Comparison of ENCODE assay signal across 9 cellular contexts in the genomic region with DNA sequence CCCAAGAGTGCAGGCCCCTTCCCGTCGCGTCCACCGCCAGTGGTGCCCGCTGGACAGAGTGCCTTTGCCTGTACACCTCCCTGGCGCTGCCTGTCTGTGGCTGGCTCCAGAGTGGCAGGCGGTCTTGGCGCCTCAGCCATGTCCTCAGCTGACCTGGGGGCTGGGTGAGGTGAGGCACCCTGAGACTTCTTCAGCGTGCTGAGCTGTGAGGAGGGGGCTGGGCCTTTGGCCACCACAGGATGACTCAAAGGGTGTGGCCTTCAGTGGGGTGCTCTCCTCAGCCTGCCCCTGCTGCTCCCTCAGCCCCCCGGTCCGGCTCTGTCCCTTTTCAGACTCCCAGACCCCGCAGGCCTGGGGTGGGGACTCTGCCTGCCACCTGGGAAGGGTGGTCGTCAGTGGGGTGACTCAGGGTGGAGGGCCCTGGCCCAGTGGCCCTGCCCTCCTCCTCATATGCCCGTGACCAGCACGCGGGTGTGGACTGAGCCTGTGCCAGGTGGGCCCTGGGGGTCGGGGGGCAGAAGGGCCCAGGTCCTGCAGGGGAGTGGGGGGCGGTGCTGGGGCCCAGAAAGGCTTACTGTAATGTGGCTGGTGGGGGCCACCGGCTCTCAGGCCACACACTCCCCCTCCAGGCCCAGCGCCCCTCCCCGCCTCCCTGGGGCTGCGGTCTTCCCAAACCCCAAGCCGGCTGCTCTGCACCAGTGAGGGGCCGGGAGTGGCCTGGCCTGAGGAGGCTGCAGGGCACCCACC. TPM values are rescaled to one million over a fixed set of nuclear protein-coding genes. Genes with fewer than 3 reads are reported as not detected.
DNase-seq lines count a peak whose midpoint lies in the region; ATAC-seq and TF ChIP-seq lines count a peak whose summit lies in the region.
"Had no signal": no experiment of that assay in that cellular context is flagged by ENCODE, and none has a peak within 500 bp of the region (broad histone marks: within the 10 kb centered on the region; RNA-seq: fewer than 3 reads in every experiment).

No MANE protein-coding gene starts in this region.

- H3K27ac ChIP-seq in HUES48 (ENCODE audit: low read depth, low read length): no peak overlapping the region
- H3K27ac ChIP-seq in left ventricle myocardium inferior (replicated peaks): peak overlapping the region; percentile 97
- H3K27ac ChIP-seq in smooth muscle cell (ENCODE audit: low read depth): no peak overlapping the region

- no peaks in the 10 kb centered on the region for H3K9me3 Mint-ChIP-seq in activated T-helper 17 cell treated with anti-CD3 and anti-CD28 coated beads, Interleukin-2, amount 50 U/mL, for 72 hours
- H3K9me3 Mint-ChIP-seq: nephron had no signal

- H3K4me1 Mint-ChIP-seq in activated T-helper 17 cell treated with anti-CD3 and anti-CD28 coated beads, Interleukin-2, amount 50 U/mL, for 72 hours: peaks cover 13% of the 10 kb centered on the region

- H2AFZ ChIP-seq in smooth muscle cell (ENCODE audit: low read depth): no peak overlapping the region

- H3K9me3 ChIP-seq in HUES48 (ENCODE audit: control insufficient read depth, insufficient read depth, low read length) (no peaks in the 10 kb centered on the region), left ventricle myocardium inferior (replicated peaks) (no peaks in the 10 kb centered on the region), smooth muscle cell (replicated peaks; ENCODE audit: low read depth) (no peaks in the 10 kb centered on the region)

- H3K4me2 ChIP-seq in smooth muscle cell: peak overlapping the region; percentile 86

- TF ChIP-seq CTCF in left ventricle myocardium inferior (IDR thresholded peaks at IDR 0.05; ENCODE audit: borderline replicate concordance) (no peak), smooth muscle cell (IDR thresholded peaks at IDR 0.05; ENCODE audit: borderline replicate concordance, insufficient read depth, poor library complexity, severe bottlenecking) (no peak)

- 79% methylated on average over 21 of the region's 24 CpGs for WGBS in smooth muscle cell (ENCODE audit: low lambda C conversion rate)

- no peaks in the 10 kb centered on the region for H3K79me2 ChIP-seq in smooth muscle cell (ENCODE audit: low read depth)

- ATAC-seq in activated T-helper 17 cell treated with anti-CD3 and anti-CD28 coated beads, Interleukin-2, amount 50 U/mL, for 72 hours (replicated peaks): peak; percentile 30
- no peak for ATAC-seq in GM18867 (IDR thresholded peaks at IDR 0.05; ENCODE audit: unreplicated experiment)

- no peaks in the 10 kb centered on the region for H4K20me1 ChIP-seq in smooth muscle cell (ENCODE audit: low read depth)

- H3K4me1 ChIP-seq in HUES48 (ENCODE audit: control insufficient read depth, insufficient read depth, low read length): peaks cover 12% of the 10 kb centered on the region; the same call in 1 of the 2 replicates
- peaks cover 93% of the 10 kb centered on the region for H3K4me1 ChIP-seq in left ventricle myocardium inferior
- peaks cover 7% of the 10 kb centered on the region for H3K4me1 ChIP-seq in smooth muscle cell (ENCODE audit: low read depth)

- H3K36me3 ChIP-seq in HUES48 (ENCODE audit: control insufficient read depth, insufficient read depth, low read length) (no peaks in the 10 kb centered on the region), left ventricle myocardium inferior (no peaks in the 10 kb centered on the region), smooth muscle cell (ENCODE audit: low read depth) (no peaks in the 10 kb centered on the region)

- H3K27me3 ChIP-seq in HUES48 (ENCODE audit: control insufficient read depth, insufficient read depth, low read length) (peaks cover 15% of the 10 kb centered on the region), left ventricle myocardium inferior (ENCODE audit: low read depth) (peaks cover 1% of the 10 kb centered on the region), smooth muscle cell (ENCODE audit: low read depth) (no peaks in the 10 kb centered on the region)

- H3K4me3 Mint-ChIP-seq in activated T-helper 17 cell treated with anti-CD3 and anti-CD28 coated beads, Interleukin-2, amount 50 U/mL, for 72 hours: peak overlapping the region; percentile 58

- intact Hi-C loops in left ventricle myocardium inferior (cut with micrococcal nuclease): no loop called here

- H3K9ac ChIP-seq in HUES48 (ENCODE audit: low read depth, low read length): no peak overlapping the region
- no peak overlapping the region for H3K9ac ChIP-seq in smooth muscle cell (ENCODE audit: low read depth)

- DNase-seq in AG08395 (ENCODE audit: low spot score): peak; percentile 47
- peak; percentile 76 for DNase-seq in left ventricle myocardium inferior
- DNase-seq in smooth muscle cell (lab: John Stamatoyannopoulos, UW; ENCODE audit: unreplicated experiment): no peak
- DNase-seq in AG08396 (ENCODE audit: low spot score): no peak
- DNase-seq in hepatic stellate cell (ENCODE audit: low spot score): no peak

- H3K27me3 Mint-ChIP-seq in activated T-helper 17 cell treated with anti-CD3 and anti-CD28 coated beads, Interleukin-2, amount 50 U/mL, for 72 hours: no peaks in the 10 kb centered on the region

- peaks cover 5% of the 10 kb centered on the region for H3K36me3 Mint-ChIP-seq in activated T-helper 17 cell treated with anti-CD3 and anti-CD28 coated beads, Interleukin-2, amount 50 U/mL, for 72 hours (ENCODE audit: low read depth)

- H3F3A ChIP-seq in smooth muscle cell (ENCODE audit: low read depth): no peaks in the 10 kb centered on the region

- H3K4me3 ChIP-seq in HUES48 (ENCODE audit: low read depth, low read length) (peak overlapping the region; percentile 27; the same call in 1 of the 2 replicates), left ventricle myocardium inferior (peak overlapping the region; percentile 67), smooth muscle cell (no peak overlapping the region)

- no peak overlapping the region for H3K27ac Mint-ChIP-seq in activated T-helper 17 cell treated with anti-CD3 and anti-CD28 coated beads, Interleukin-2, amount 50 U/mL, for 72 hours

RNA-seq across cellular contexts. Expression of a gene that starts 15.9 kb away (rescaled TPM):
- total RNA-seq in activated T-helper 17 cell treated with anti-CD3 and anti-CD28 coated beads, Interleukin-2, amount 50 U/mL, for 72 hours: 10 to 100 TPM; 22.7 to 38.6 TPM
- total RNA-seq in left ventricle myocardium inferior (25.5 TPM), smooth muscle cell (47.4 and 52.7 TPM in 2 replicates)
- 100 and 127 TPM in 2 replicates for polyA plus RNA-seq in smooth muscle cell

RNA-seq across cellular contexts. Expression of a gene that starts 16.1 kb away (rescaled TPM):
- 10 to 100 TPM; 19.5 to 21.9 TPM for total RNA-seq in activated T-helper 17 cell treated with anti-CD3 and anti-CD28 coated beads, Interleukin-2, amount 50 U/mL, for 72 hours
- total RNA-seq in left ventricle myocardium inferior (17.0 TPM), smooth muscle cell (12.7 and 13.9 TPM in 2 replicates)
- polyA plus RNA-seq in smooth muscle cell: 42.7 and 45.9 TPM in 2 replicates

RNA-seq across cellular contexts. Expression of a gene that starts 26.3 kb away (rescaled TPM):
- 100 to 1,000 TPM in 1 of 2 donors, 10 to 100 TPM in 1; 94.8 to 235 TPM for total RNA-seq in activated T-helper 17 cell treated with anti-CD3 and anti-CD28 coated beads, Interleukin-2, amount 50 U/mL, for 72 hours
- total RNA-seq in left ventricle myocardium inferior (57.1 TPM), smooth muscle cell (19.1 and 20.1 TPM in 2 replicates)
- polyA plus RNA-seq in smooth muscle cell: 43.3 and 51.9 TPM in 2 replicates

Comparison
In these comparisons a context has a peak if more than half of its experiments do, and no peak if none do; other contexts are left out.
1. DNase-seq: peak in AG08395 (single experiment) and left ventricle myocardium inferior (single experiment); none in smooth muscle cell (single experiment), AG08396 (single experiment) and hepatic stellate cell (single experiment).